ENCODE assay signal across 19 cellular contexts in genomic region chr11:43756575-43756974, GRCh38.
DNase-seq lines count a peak whose midpoint lies in the region; ATAC-seq, FAIRE-seq and TF ChIP-seq lines count a peak whose summit lies in the region.
"Had no signal": no experiment of that assay in that cellular context is flagged by ENCODE, and none has a peak within 500 bp of the region (broad histone marks: within the 10 kb centered on the region; RNA-seq: fewer than 3 reads in every experiment).

No MANE protein-coding gene starts in this region.

- H3K4me3 Mint-ChIP-seq in chondrocyte (ENCODE audit: unreplicated experiment) = peak overlapping the region; percentile 1
- H3K4me3 Mint-ChIP-seq: activated CD4-positive, alpha-beta T cell treated with anti-CD3 and anti-CD28 coated beads, Interleukin-2, amount 10 ng/mL, durations not matched to agents 24 days and 14 days; activated naive CD4-positive, alpha-beta T cell treated with anti-CD3 and anti-CD28 coated beads, Interleukin-2, amount 10 ng/mL, durations not matched to agents 7 days and 5 days had no signal

- no peaks in the 10 kb centered on the region for H3K27me3 Mint-ChIP-seq in chondrocyte (ENCODE audit: low read depth)
- H3K27me3 Mint-ChIP-seq: activated CD4-positive, alpha-beta T cell treated with anti-CD3 and anti-CD28 coated beads, Interleukin-2, amount 10 ng/mL, durations not matched to agents 24 days and 14 days; activated naive CD4-positive, alpha-beta T cell treated with anti-CD3 and anti-CD28 coated beads, Interleukin-2, amount 10 ng/mL, durations not matched to agents 7 days and 5 days had no signal

- peaks cover 10% of the 10 kb centered on the region for H3K36me3 Mint-ChIP-seq in chondrocyte (ENCODE audit: low read depth)

- H3K4me3 ChIP-seq in AG10803 (ENCODE audit: low read length) = no peak overlapping the region
- H3K4me3 ChIP-seq: breast epithelium, sigmoid colon had no signal

- H3K4me1 Mint-ChIP-seq in chondrocyte (ENCODE audit: low read depth) = peaks cover 9% of the 10 kb centered on the region
- H3K4me1 Mint-ChIP-seq: activated CD4-positive, alpha-beta T cell treated with anti-CD3 and anti-CD28 coated beads, Interleukin-2, amount 10 ng/mL, durations not matched to agents 24 days and 14 days; activated naive CD4-positive, alpha-beta T cell treated with anti-CD3 and anti-CD28 coated beads, Interleukin-2, amount 10 ng/mL, durations not matched to agents 7 days and 5 days had no signal

- peak overlapping the region; percentile 72 for H3K27ac Mint-ChIP-seq in chondrocyte (ENCODE audit: unreplicated experiment)
- H3K27ac Mint-ChIP-seq: activated CD4-positive, alpha-beta T cell treated with anti-CD3 and anti-CD28 coated beads, Interleukin-2, amount 10 ng/mL, durations not matched to agents 24 days and 14 days; activated naive CD4-positive, alpha-beta T cell treated with anti-CD3 and anti-CD28 coated beads, Interleukin-2, amount 10 ng/mL, durations not matched to agents 7 days and 5 days had no signal

- FAIRE-seq in islet of Langerhans (lab: Jason Lieb, UNC) = peak; percentile 97
- FAIRE-seq: urothelium cell line had no signal

- ATAC-seq in GM21723 (IDR thresholded peaks at IDR 0.05; ENCODE audit: unreplicated experiment) = no peak
- ATAC-seq: HCT116 had no signal

- no peaks in the 10 kb centered on the region for H3K9me3 Mint-ChIP-seq in chondrocyte (ENCODE audit: low read depth)
- H3K9me3 Mint-ChIP-seq: activated CD4-positive, alpha-beta T cell treated with anti-CD3 and anti-CD28 coated beads, Interleukin-2, amount 10 ng/mL, durations not matched to agents 24 days and 14 days; activated naive CD4-positive, alpha-beta T cell treated with anti-CD3 and anti-CD28 coated beads, Interleukin-2, amount 10 ng/mL, durations not matched to agents 7 days and 5 days had no signal

- TF ChIP-seq CTCF in AG10803 (conservative IDR thresholded peaks at IDR 0.05; ENCODE audit: low read length) = no peak
- no peak for TF ChIP-seq CTCF in chondrocyte (IDR thresholded peaks at IDR 0.05)

- peak; percentile 11 for DNase-seq in AG10803 (ENCODE audit: low read depth)
- peak; percentile 8 for DNase-seq in M059J (ENCODE audit: low read depth)
- no peak for DNase-seq in chondrocyte (ENCODE audit: low spot score)
- DNase-seq in DMS153 (lab: John Stamatoyannopoulos, UW) = no peak
- no peak for DNase-seq in OCI-M1 (lab: John Stamatoyannopoulos, UW)
- DNase-seq in activated gamma-delta T cell (lab: John Stamatoyannopoulos, UW) = no peak
- DNase-seq: activated CD4-positive, alpha-beta T cell treated with anti-CD3 and anti-CD28 coated beads, Interleukin-2, amount 10 ng/mL, durations not matched to agents 24 days and 14 days; activated naive CD4-positive, alpha-beta T cell treated with anti-CD3 and anti-CD28 coated beads, Interleukin-2, amount 10 ng/mL, durations not matched to agents 7 days and 5 days; activated T-cell treated with anti-CD3 and anti-CD28 coated beads for 4 hours; AML-193; NCI-H748 treated with DMSO at 0.1 percent for 48 hours; occipital lobe; sigmoid colon; stimulated activated CD4-positive, alpha-beta T cell treated with anti-CD3 and anti-CD28 coated beads, Interleukin-1b, Interleukin-23, amount 100 ng/mL, for 48 hours had no signal

Comparison
In these comparisons a context has a peak if more than half of its experiments do, and no peak if none do; other contexts are left out.
1. DNase-seq: peak in AG10803 (single experiment) and M059J (single experiment); none in chondrocyte (single experiment), DMS153 (single experiment), OCI-M1 (single experiment) and activated gamma-delta T cell (single experiment).